Comparison of ENCODE assay signal across 8 cellular contexts in genomic region chr5:72847439-72847838, GRCh38. TPM values are rescaled to one million over a fixed set of nuclear protein-coding genes. Genes with fewer than 3 reads are reported as not detected.
A peak's percentile ranks its signal among the peaks of the same experiment; 100 is the strongest.
DNase-seq lines count a peak whose midpoint lies in the region; ATAC-seq and TF ChIP-seq lines count a peak whose summit lies in the region.

No MANE protein-coding gene starts in this region.

- DNase-seq in CD14-positive monocyte (ENCODE audit: low spot score): no peak
- DNase-seq in MG63: no peak
- DNase-seq in coronary artery (ENCODE audit: low spot score): no peak
- DNase-seq in nephron progenitor cell: no peak
- no peak for DNase-seq in hippocampal formation (lab: John Stamatoyannopoulos, UW)
- DNase-seq in stimulated activated CD4-positive, alpha-beta T cell treated with anti-CD3 and anti-CD28 coated beads, Interleukin-4, amount 100 ng/mL, for 4 hours: no peak

- H3K27ac ChIP-seq in coronary artery: peak overlapping the region; percentile 81 to 93

- intact Hi-C loops in CD14-positive monocyte (cut with micrococcal nuclease): loop anchor here in 1 of 2 donors (10.0 kb wide), 1 partner anchor 253 kb away; no protein-coding TSS in a partner anchor

- H3K36me3 Mint-ChIP-seq in CD14-positive monocyte (peaks cover under 1 to 6% of the 10 kb centered on the region in 2 donors), nephron progenitor cell (ENCODE audit: low read depth) (peaks cover 2% of the 10 kb centered on the region)

- no peak for ATAC-seq in GM18907 (IDR thresholded peaks at IDR 0.05; ENCODE audit: unreplicated experiment)
- ATAC-seq in GM18868 (IDR thresholded peaks at IDR 0.05; ENCODE audit: unreplicated experiment): no peak

- H3K27ac Mint-ChIP-seq in CD14-positive monocyte (peak overlapping the region in 6 of 7 donors; percentile 92 to 97 (median 97)), nephron progenitor cell (peak overlapping the region; percentile 99)

- H3K27me3 Mint-ChIP-seq in CD14-positive monocyte (ENCODE audit: low read depth in 3 of 3): peaks cover 0 to 4% (median 0%) of the 10 kb centered on the region in 3 donors
- H3K27me3 Mint-ChIP-seq in nephron progenitor cell (ENCODE audit: low read depth, poor library complexity): no peaks in the 10 kb centered on the region

- peak overlapping the region; percentile 83 for H3K4me3 ChIP-seq in MG63
- peak overlapping the region; percentile 96 for H3K4me3 ChIP-seq in coronary artery

- TF ChIP-seq CTCF in CD14-positive monocyte (IDR thresholded peaks at IDR 0.05) (no peak), coronary artery (IDR thresholded peaks at IDR 0.05) (no peak), nephron progenitor cell (IDR thresholded peaks at IDR 0.05) (no peak)

- no peaks in the 10 kb centered on the region for H3K27me3 ChIP-seq in MG63

- peaks cover 53% of the 10 kb centered on the region for H3K4me1 Mint-ChIP-seq in CD14-positive monocyte
- H3K4me1 Mint-ChIP-seq in nephron progenitor cell: peaks cover 63% of the 10 kb centered on the region

- H3K9me3 ChIP-seq in MG63: no peaks in the 10 kb centered on the region

- H3K36me3 ChIP-seq in MG63: peaks cover 35% of the 10 kb centered on the region

- no peaks in the 10 kb centered on the region for H3K9me3 Mint-ChIP-seq in CD14-positive monocyte
- H3K9me3 Mint-ChIP-seq in nephron progenitor cell: no peaks in the 10 kb centered on the region

- peak overlapping the region; percentile 98 for H3K4me3 Mint-ChIP-seq in CD14-positive monocyte
- peak overlapping the region; percentile 93 for H3K4me3 Mint-ChIP-seq in nephron progenitor cell

RNA-seq across cellular contexts. Expression of gene TNPO1, which starts 31.0 kb away (rescaled TPM):
- 10 to 100 TPM; 26.3 to 28.1 TPM for polyA plus RNA-seq in CD14-positive monocyte
- 90.5 and 235 TPM in 2 replicates for total RNA-seq in MG63 (2014; rRNA removed; shearing (Covaris generic); ENCODE audit: low replicate concordance)
